Comparison of ENCODE assay signal across 30 cellular contexts in genomic region chr4:42404001-42404400, GRCh38. TPM values are rescaled to one million over a fixed set of nuclear protein-coding genes. Genes with fewer than 3 reads are reported as not detected.
A peak's percentile ranks its signal among the peaks of the same experiment; 100 is the strongest.
DNase-seq lines count a peak whose midpoint lies in the region; ATAC-seq and TF ChIP-seq lines count a peak whose summit lies in the region.
"Had no signal": no experiment of that assay in that cellular context is flagged by ENCODE, and none has a peak within 500 bp of the region (broad histone marks: within the 10 kb centered on the region; RNA-seq: fewer than 3 reads in every experiment).

No MANE protein-coding gene starts in this region.

- ATAC-seq in HG02588 (IDR thresholded peaks at IDR 0.05; ENCODE audit: unreplicated experiment) (no peak), HG03521 (IDR thresholded peaks at IDR 0.05; ENCODE audit: unreplicated experiment) (no peak)
- ATAC-seq: left ventricle myocardium superior, T-helper 17 cell had no signal

- H4K20me1 ChIP-seq in OCI-LY1 (ENCODE audit: insufficient read depth, low read length): no peaks in the 10 kb centered on the region
- H4K20me1 ChIP-seq in neural progenitor cell (ENCODE audit: low read depth): no peaks in the 10 kb centered on the region

- H3K9me3 Mint-ChIP-seq in neural progenitor cell: peaks cover 2% of the 10 kb centered on the region
- H3K9me3 Mint-ChIP-seq: activated naive CD8-positive, alpha-beta T cell treated with anti-CD3 and anti-CD28 coated beads for 36 hours; mesothelial cell of epicardium; naive B cell had no signal

- H3K27ac ChIP-seq in OCI-LY1 (ENCODE audit: low read depth, low read length, poor library complexity, severe bottlenecking): no peak overlapping the region
- no peak overlapping the region for H3K27ac ChIP-seq in neural progenitor cell
- H3K27ac ChIP-seq in suprapubic skin: no peak overlapping the region
- H3K27ac ChIP-seq: esophagus squamous epithelium, testis had no signal

- peaks cover 5% of the 10 kb centered on the region; the same call in 1 of the 2 replicates for H3K27me3 ChIP-seq in OCI-LY1 (ENCODE audit: insufficient read depth, low read length)
- H3K27me3 ChIP-seq in neural progenitor cell: peaks cover 32% of the 10 kb centered on the region
- peaks cover 32% of the 10 kb centered on the region for H3K27me3 ChIP-seq in suprapubic skin
- H3K27me3 ChIP-seq: testis had no signal

- H3K9me3 ChIP-seq in OCI-LY1 (ENCODE audit: low read length) (no peaks in the 10 kb centered on the region), neural progenitor cell (ENCODE audit: low read depth) (no peaks in the 10 kb centered on the region), suprapubic skin (no peaks in the 10 kb centered on the region)
- H3K9me3 ChIP-seq: esophagus squamous epithelium, testis had no signal

- H3K9ac ChIP-seq in OCI-LY1 (ENCODE audit: low read length) (no peak overlapping the region), neural progenitor cell (no peak overlapping the region)

- H3K4me1 ChIP-seq in OCI-LY1 (ENCODE audit: insufficient read depth, low read length, severe bottlenecking) (no peaks in the 10 kb centered on the region), neural progenitor cell (peaks cover 7% of the 10 kb centered on the region), suprapubic skin (no peaks in the 10 kb centered on the region)
- H3K4me1 ChIP-seq: testis had no signal

- 85% methylated on average over 6 of the region's 6 CpGs for WGBS in suprapubic skin

- no peak overlapping the region for H3K4me2 ChIP-seq in OCI-LY1 (ENCODE audit: low read length)
- no peak overlapping the region for H3K4me2 ChIP-seq in neural progenitor cell

- H3K36me3 ChIP-seq in OCI-LY1 (ENCODE audit: insufficient read depth, low read length) (no peaks in the 10 kb centered on the region), neural progenitor cell (no peaks in the 10 kb centered on the region), suprapubic skin (no peaks in the 10 kb centered on the region)
- H3K36me3 ChIP-seq: esophagus squamous epithelium had no signal

- peaks cover 10% of the 10 kb centered on the region for H3K4me1 Mint-ChIP-seq in neural progenitor cell

- TF ChIP-seq CTCF in GM12873 (IDR thresholded peaks at IDR 0.05; ENCODE audit: insufficient read depth, low read depth, low read length, missing control alignments) (peak; percentile 27), OCI-LY1 (IDR thresholded peaks at IDR 0.05; ENCODE audit: low read length) (peak; percentile 15; the same call in 1 of the 2 replicates), neural progenitor cell (IDR thresholded peaks at IDR 0.05) (peak; percentile 53), suprapubic skin (IDR thresholded peaks at IDR 0.05) (no peak)

- no peak overlapping the region for H3K27ac Mint-ChIP-seq in neural progenitor cell
- H3K27ac Mint-ChIP-seq: activated naive CD8-positive, alpha-beta T cell treated with anti-CD3 and anti-CD28 coated beads for 36 hours; CD14-positive monocyte; mesothelial cell of epicardium; naive B cell; T-helper 17 cell had no signal

- H3K4me3 Mint-ChIP-seq in neural progenitor cell: no peak overlapping the region
- H3K4me3 Mint-ChIP-seq: activated naive CD8-positive, alpha-beta T cell treated with anti-CD3 and anti-CD28 coated beads for 36 hours; CD14-positive monocyte; mesothelial cell of epicardium; naive B cell; T-helper 17 cell had no signal

- H3F3A ChIP-seq in OCI-LY1 (ENCODE audit: insufficient read depth, low read length): no peaks in the 10 kb centered on the region
- peaks cover 18% of the 10 kb centered on the region for H3F3A ChIP-seq in neural progenitor cell (ENCODE audit: low read depth)

- H2AFZ ChIP-seq in OCI-LY1 (ENCODE audit: low read length) (no peak overlapping the region), neural progenitor cell (replicated peaks) (no peak overlapping the region)

- no peak for TF ChIP-seq POLR2A in suprapubic skin (IDR thresholded peaks at IDR 0.05)

- no peaks in the 10 kb centered on the region for H3K9me2 ChIP-seq in OCI-LY1 (ENCODE audit: low read depth, low read length)

- H3K4me3 ChIP-seq in OCI-LY1 (ENCODE audit: low read depth, low read length, poor library complexity, severe bottlenecking): no peak overlapping the region
- H3K4me3 ChIP-seq in neural progenitor cell: no peak overlapping the region
- H3K4me3 ChIP-seq in suprapubic skin: no peak overlapping the region
- H3K4me3 ChIP-seq: esophagus squamous epithelium, testis had no signal

- no peaks in the 10 kb centered on the region for H3K36me3 Mint-ChIP-seq in neural progenitor cell
- H3K36me3 Mint-ChIP-seq: CD14-positive monocyte, mesothelial cell of epicardium had no signal

- peak; percentile 52 for DNase-seq in ecto neural progenitor cell (ENCODE audit: low spot score)
- peak; percentile 38 for DNase-seq in neural progenitor cell (ENCODE audit: low spot score)
- DNase-seq in suprapubic skin (ENCODE audit: low spot score in 2 of 2): no peak
- DNase-seq: activated CD4-positive, alpha-beta T cell treated with anti-CD3 and anti-CD28 coated beads for 4 hours; activated effector memory CD4-positive, alpha-beta T cell treated with anti-CD3 and anti-CD28 coated beads, Interleukin-2, amount 50 U/mL, for 16 hours; activated naive CD8-positive, alpha-beta T cell treated with anti-CD3 and anti-CD28 coated beads for 36 hours; activated T-cell treated with anti-CD3 and anti-CD28 coated beads, Interleukin-2, amount 50 U/mL, for 1 hour; aorta; Calu3; cortex of kidney; esophagus squamous epithelium; HCEC 1CT; islet precursor cell; left ventricle myocardium superior; naive B cell; NCI-H2171 treated with DMSO at 0.1 percent for 48 hours; NCI-H524; NK-92 treated with Interleukin-12 subunit alpha and Interleukin-12 subunit beta, amount 100 ng/mL, for 24 hours; occipital lobe; stimulated activated naive CD4-positive, alpha-beta T cell treated with Interleukin-2 at 50 U/mL for 16 hours; T-helper 17 cell; testis had no signal

- H3K79me2 ChIP-seq in OCI-LY1 (ENCODE audit: insufficient read depth, low read length) (no peaks in the 10 kb centered on the region), neural progenitor cell (ENCODE audit: low read depth) (no peaks in the 10 kb centered on the region)

- H3K27me3 Mint-ChIP-seq in neural progenitor cell (ENCODE audit: insufficient read depth, low read depth): peaks cover 25% of the 10 kb centered on the region

- TF ChIP-seq EP300 in suprapubic skin (IDR thresholded peaks at IDR 0.05): no peak

RNA-seq across cellular contexts. Expression of gene SHISA3, which starts 6.7 kb away (rescaled TPM):
- total RNA-seq in neural progenitor cell (ENCODE audit: low replicate concordance) (0.09 TPM in 1 of 2 replicates, not detected in the other), suprapubic skin (under 1 TPM in 1 of 4 donors, not detected in 3; 0.72 TPM)
- total RNA-seq: Calu3, LHCN-M2, RPMI7951, T-helper 17 cell had no signal

Comparison
In these comparisons a context has a peak if more than half of its experiments do, and no peak if none do; other contexts are left out.
1. CTCF ChIP-seq: peak in GM12873 (single experiment), OCI-LY1 (single experiment) and neural progenitor cell (single experiment); none in suprapubic skin (0 of 2).
2. DNase-seq: peak in ecto neural progenitor cell (single experiment) and neural progenitor cell (single experiment); none in suprapubic skin (0 of 2).